In genomic region chr11:62472063-62472884, GRCh38 we compare ENCODE assay signal across 1 cellular context.
TF ChIP-seq lines count a peak whose summit lies in the region.

No MANE protein-coding gene starts in this region.

TF ChIP-seq in SK-N-SH treated with all-trans-retinoic acid at 6 μM for 48 hours, 23 proteins besides CTCF, POLR2A, EP300 and RAD21 (continued from another document):
- 0 out of 2 replicates have a peak, but pooled peaks have one; percentile 38 for TF ChIP-seq CSRNP3 (CRISPR knock-in tag; IDR thresholded peaks at IDR 0.05)
- TF ChIP-seq ZFP3 (CRISPR knock-in tag; IDR thresholded peaks at IDR 0.05) = no peak
- no peak for TF ChIP-seq PPARA (CRISPR knock-in tag; IDR thresholded peaks at IDR 0.05; ENCODE audit: borderline replicate concordance)
- TF ChIP-seq CSDC2 (CRISPR knock-in tag; IDR thresholded peaks at IDR 0.05) = peak; percentile 79; the same call in 1 of the 2 replicates
- peak; percentile 63 for TF ChIP-seq ZC3H10 (CRISPR knock-in tag; IDR thresholded peaks at IDR 0.05)
